10 cellular contexts compared by ENCODE assay signal in genomic region chr16:13238182-13238581, GRCh38.
"Had no signal": no experiment of that assay in that cellular context is flagged by ENCODE, and none has a peak within 500 bp of the region (broad histone marks: within the 10 kb centered on the region; RNA-seq: fewer than 3 reads in every experiment).

No MANE protein-coding gene starts in this region.

- H3K27ac Mint-ChIP-seq: HFFc6 had no signal

- DNase-seq: GM23248, GOT3, H7, HFFc6, IMR-90, KG1 had no signal

- ATAC-seq: HCT116, K562 had no signal

- H3K36me3 ChIP-seq: HAP-1 had no signal

- H2AFZ ChIP-seq: GM23248 had no signal

- H3K4me3 ChIP-seq: GM23248, HAP-1, K562 had no signal

- FAIRE-seq: K562 had no signal

- H3K27ac ChIP-seq: GM23248, HL-60 had no signal

- H3K4me3 Mint-ChIP-seq: HFFc6 had no signal

- H3K9me3 ChIP-seq: HAP-1 had no signal

- H3K9ac ChIP-seq: GM23248 had no signal

- H3K4me1 ChIP-seq: HAP-1 had no signal
